Comparison of ENCODE assay signal across 10 cellular contexts in the genomic region with DNA sequence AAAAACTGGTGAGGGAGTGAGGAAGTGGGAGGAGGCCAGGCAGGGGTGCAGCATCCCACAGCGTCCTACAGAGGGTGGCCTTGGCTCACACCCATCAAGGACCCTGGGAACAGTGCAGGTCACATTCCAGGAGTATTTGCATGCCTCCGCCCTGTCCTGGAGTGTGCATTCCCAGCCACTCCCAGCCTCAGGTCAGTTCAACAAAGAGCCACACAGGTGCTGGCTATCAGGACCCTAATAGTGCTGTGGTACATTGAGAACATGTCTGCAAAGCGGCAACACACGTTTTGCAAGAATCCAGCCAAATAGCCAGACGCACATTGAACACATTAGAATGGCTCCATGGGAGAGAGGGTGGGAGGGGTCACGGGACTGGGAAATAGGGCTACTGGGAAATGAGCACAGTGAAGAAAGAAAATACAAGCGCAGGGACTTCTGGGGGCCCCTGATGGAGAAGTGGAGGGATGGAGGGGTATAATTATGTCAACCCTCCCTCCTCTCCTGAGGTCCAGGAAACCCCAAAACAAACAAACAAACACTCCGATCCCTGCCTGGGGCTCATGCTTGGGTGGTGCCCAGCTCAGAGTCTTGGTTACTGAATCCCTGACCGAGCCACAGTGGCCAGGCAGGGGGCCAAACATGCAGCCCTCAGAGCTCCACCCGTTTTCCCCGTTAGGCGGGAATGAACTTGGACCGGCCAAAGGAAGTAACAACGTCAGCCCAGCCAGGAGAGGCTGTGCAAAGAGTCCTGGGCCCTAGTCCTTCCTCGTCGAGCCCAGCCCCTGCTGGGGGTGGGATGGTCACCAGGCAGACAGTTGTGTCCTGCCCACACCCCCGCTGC. TPM values are rescaled to one million over a fixed set of nuclear protein-coding genes. Genes with fewer than 3 reads are reported as not detected.
DNase-seq lines count a peak whose midpoint lies in the region; ATAC-seq and TF ChIP-seq lines count a peak whose summit lies in the region.
"Had no signal": no experiment of that assay in that cellular context is flagged by ENCODE, and none has a peak within 500 bp of the region (broad histone marks: within the 10 kb centered on the region; RNA-seq: fewer than 3 reads in every experiment).

No MANE protein-coding gene starts in this region.

- H2BK5ac ChIP-seq in mesendoderm (ENCODE audit: low read length), result no peak overlapping the region

- no peak overlapping the region for H3K23ac ChIP-seq in mesendoderm (ENCODE audit: low read length)

- no peaks in the 10 kb centered on the region for H3K79me1 ChIP-seq in mesendoderm (ENCODE audit: low read length)

- H2BK15ac ChIP-seq in mesendoderm (replicated peaks; ENCODE audit: low read depth), result no peak overlapping the region

- no peak overlapping the region for H3K9ac ChIP-seq in SK-N-SH
- no peak overlapping the region for H3K9ac ChIP-seq in mesendoderm (ENCODE audit: low read length)

- intact Hi-C loops in vagina (cut with DNase I), result no loop called here

- no peaks in the 10 kb centered on the region for H3K36me3 ChIP-seq in SK-N-SH (replicated peaks in 1 of 2; ENCODE audit: control insufficient read depth in 1 of 2, insufficient read depth in 2 of 2, low read length in 1 of 2)
- H3K36me3 ChIP-seq in esophagus (ENCODE audit: control insufficient read depth in 2 of 2, insufficient read depth in 2 of 2, low read length in 1 of 2), result no peaks in the 10 kb centered on the region
- no peaks in the 10 kb centered on the region for H3K36me3 ChIP-seq in mesendoderm (ENCODE audit: control insufficient read depth, insufficient read depth, low read length)
- no peaks in the 10 kb centered on the region for H3K36me3 ChIP-seq in vagina

- H4K8ac ChIP-seq in mesendoderm (ENCODE audit: low read depth, low read length), result no peak overlapping the region

- no peak overlapping the region for H2AK5ac ChIP-seq in mesendoderm (ENCODE audit: low read length)

- H3K9me3 ChIP-seq in SK-N-SH, result no peaks in the 10 kb centered on the region
- no peaks in the 10 kb centered on the region for H3K9me3 ChIP-seq in esophagus (ENCODE audit: control insufficient read depth in 2 of 2, insufficient read depth in 1 of 2, low read depth in 1 of 2, low read length in 1 of 2)
- H3K9me3 ChIP-seq in vagina, result no peaks in the 10 kb centered on the region

- no peaks in the 10 kb centered on the region for H3K27me3 ChIP-seq in SK-N-SH (ENCODE audit: insufficient read depth)
- no peaks in the 10 kb centered on the region for H3K27me3 ChIP-seq in esophagus (ENCODE audit: control insufficient read depth in 1 of 2, insufficient read depth in 2 of 2, low read length in 2 of 2)
- H3K27me3 ChIP-seq in mesendoderm (ENCODE audit: insufficient read depth, low read length, poor library complexity), result no peaks in the 10 kb centered on the region
- H3K27me3 ChIP-seq in vagina, result no peaks in the 10 kb centered on the region

- peak overlapping the region in 1 of 2 experiments; percentile 93; a peak in 2 of 4 replicates for H3K27ac ChIP-seq in SK-N-SH (ENCODE audit: low read depth in 2 of 2, low read length in 1 of 2)
- peak overlapping the region; percentile 34 to 37 for H3K27ac ChIP-seq in esophagus (ENCODE audit: low read depth in 2 of 2, low read length in 1 of 2)
- no peak overlapping the region for H3K27ac ChIP-seq in mesendoderm (ENCODE audit: low read depth, low read length)
- peak overlapping the region; percentile 60 for H3K27ac ChIP-seq in vagina

- WGBS in SK-N-SH (ENCODE audit: low lambda C conversion rate), result 39% methylated on average over 9 of the region's 17 CpGs
- WGBS in esophagus, 2 donors, result 22 to 28% methylated on average over 17 of the region's 17 CpGs
- no CpG with 5 or more reads among the region's 17 CpGs for WGBS in mesendoderm (ENCODE audit: extremely low coverage, insufficient coverage, low lambda C conversion rate)

- ATAC-seq in SK-N-SH treated with all-trans-retinoic acid at 6 μM for 48 hours, result no peak; the same call in 2 of the 3 replicates

- TF ChIP-seq EP300 in SK-N-SH (IDR thresholded peaks at IDR 0.05; ENCODE audit: borderline replicate concordance in 1 of 2, low read depth in 1 of 2, low read length in 1 of 2), result peak in 1 of 2 experiments; percentile 48; a peak in 1 of 4 replicates

- peak overlapping the region; percentile 40 for H3K56ac ChIP-seq in mesendoderm (ENCODE audit: low read length)

- no peak overlapping the region for H2AFZ ChIP-seq in SK-N-SH (ENCODE audit: low read depth)

- TF ChIP-seq POLR2A in vagina (IDR thresholded peaks at IDR 0.05), result no peak

- DNase-seq in SK-N-SH (peak; percentile 39), mesendoderm (peak; percentile 84), vagina (ENCODE audit: extremely low spot score in 2 of 2) (peak in 1 of 2 donors; percentile 95), DMS153 (lab: John Stamatoyannopoulos, UW) (no peak), NCI-H2081 treated with DMSO at 0.1 percent for 48 hours (lab: John Stamatoyannopoulos, UW) (no peak)
- DNase-seq in activated naive CD4-positive, alpha-beta T cell treated with Interleukin-2 at 50 U/mL for 16 hours, result no peak
- DNase-seq: activated naive CD4-positive, alpha-beta T cell; SHP77 treated with DMSO at 0.1 percent for 48 hours had no signal

- H4K5ac ChIP-seq in mesendoderm (ENCODE audit: low read length), result no peak overlapping the region

- no peak overlapping the region for H2BK120ac ChIP-seq in mesendoderm (ENCODE audit: low read depth, low read length)

- CTCF ChIA-PET in SK-N-SH (lab: Yijun Ruan, JAX), result interaction anchor here (0.8 to 2.0 kb wide), 3 partner anchors 22 to 154 kb away, joined by 3 to 6 read pairs (median 4); no protein-coding TSS in a partner anchor

- no peaks in the 10 kb centered on the region for H3K79me2 ChIP-seq in SK-N-SH (ENCODE audit: insufficient read depth)
- H3K79me2 ChIP-seq in mesendoderm (ENCODE audit: control insufficient read depth, insufficient read depth, low read length), result no peaks in the 10 kb centered on the region

- no peak overlapping the region for H3K18ac ChIP-seq in mesendoderm (ENCODE audit: low read length)

- H3K4me2 ChIP-seq in SK-N-SH (no peak overlapping the region), mesendoderm (ENCODE audit: low read length) (no peak overlapping the region)

- H3K9me2 ChIP-seq in SK-N-SH, result no peaks in the 10 kb centered on the region

- H3F3A ChIP-seq in SK-N-SH (replicated peaks; ENCODE audit: insufficient read depth), result no peaks in the 10 kb centered on the region

- peaks cover 0 to 79% of the 10 kb centered on the region in 2 experiments; a peak in 2 of 4 replicates for H3K4me1 ChIP-seq in SK-N-SH (ENCODE audit: control insufficient read depth in 1 of 2, insufficient read depth in 2 of 2, low read depth in 1 of 2, low read length in 1 of 2)
- H3K4me1 ChIP-seq in esophagus (ENCODE audit: control insufficient read depth in 2 of 2, insufficient read depth in 2 of 2, low read length in 1 of 2), result peaks cover 2 to 23% of the 10 kb centered on the region in 2 donors
- H3K4me1 ChIP-seq in mesendoderm (ENCODE audit: control insufficient read depth, low read depth, low read length), result peaks cover 6% of the 10 kb centered on the region
- peaks cover 45% of the 10 kb centered on the region for H3K4me1 ChIP-seq in vagina

- POLR2A ChIA-PET in SK-N-SH (lab: Yijun Ruan, JAX), result no interaction called here

- no peak overlapping the region for H3K4me3 ChIP-seq in SK-N-SH (ENCODE audit: low read depth in 2 of 2, low read length in 1 of 2)
- H3K4me3 ChIP-seq in esophagus (ENCODE audit: low read depth in 1 of 2, low read length in 2 of 2), result no peak overlapping the region
- H3K4me3 ChIP-seq in mesendoderm (ENCODE audit: low read length), result no peak overlapping the region
- no peak overlapping the region for H3K4me3 ChIP-seq in vagina

- no peaks in the 10 kb centered on the region for H4K20me1 ChIP-seq in SK-N-SH (ENCODE audit: insufficient read depth)

- H3K4ac ChIP-seq in mesendoderm (ENCODE audit: low read depth, low read length), result no peak overlapping the region

- TF ChIP-seq CTCF in SK-N-SH (IDR thresholded peaks at IDR 0.05), result no peak
- no peak for TF ChIP-seq CTCF in vagina (IDR thresholded peaks at IDR 0.05)

- no peak for TF ChIP-seq RAD21 in SK-N-SH (IDR thresholded peaks at IDR 0.05; ENCODE audit: low read length)

TF ChIP-seq in SK-N-SH, 30 proteins besides CTCF, POLR2A, EP300 and RAD21 (continues in another document):
- TF ChIP-seq, protein P1, sequence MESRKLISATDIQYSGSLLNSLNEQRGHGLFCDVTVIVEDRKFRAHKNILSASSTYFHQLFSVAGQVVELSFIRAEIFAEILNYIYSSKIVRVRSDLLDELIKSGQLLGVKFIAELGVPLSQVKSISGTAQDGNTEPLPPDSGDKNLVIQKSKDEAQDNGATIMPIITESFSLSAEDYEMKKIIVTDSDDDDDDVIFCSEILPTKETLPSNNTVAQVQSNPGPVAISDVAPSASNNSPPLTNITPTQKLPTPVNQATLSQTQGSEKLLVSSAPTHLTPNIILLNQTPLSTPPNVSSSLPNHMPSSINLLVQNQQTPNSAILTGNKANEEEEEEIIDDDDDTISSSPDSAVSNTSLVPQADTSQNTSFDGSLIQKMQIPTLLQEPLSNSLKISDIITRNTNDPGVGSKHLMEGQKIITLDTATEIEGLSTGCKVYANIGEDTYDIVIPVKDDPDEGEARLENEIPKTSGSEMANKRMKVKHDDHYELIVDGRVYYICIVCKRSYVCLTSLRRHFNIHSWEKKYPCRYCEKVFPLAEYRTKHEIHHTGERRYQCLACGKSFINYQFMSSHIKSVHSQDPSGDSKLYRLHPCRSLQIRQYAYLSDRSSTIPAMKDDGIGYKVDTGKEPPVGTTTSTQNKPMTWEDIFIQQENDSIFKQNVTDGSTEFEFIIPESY (IDR thresholded peaks at IDR 0.05; ENCODE audit: borderline replicate concordance, low read depth), result no peak

TF ChIP-seq in SK-N-SH treated with all-trans-retinoic acid at 6 μM for 48 hours, 23 proteins besides CTCF, POLR2A, EP300 and RAD21:
- TF ChIP-seq ZC3H10 (CRISPR knock-in tag; IDR thresholded peaks at IDR 0.05) (no peak), CSDC2 (CRISPR knock-in tag; IDR thresholded peaks at IDR 0.05) (no peak), SNAI2 (CRISPR knock-in tag; IDR thresholded peaks at IDR 0.05) (no peak), BACH2 (CRISPR knock-in tag; IDR thresholded peaks at IDR 0.05; ENCODE audit: borderline replicate concordance) (no peak), ZFP30 (CRISPR knock-in tag; IDR thresholded peaks at IDR 0.05) (no peak), ZNF70 (CRISPR knock-in tag; IDR thresholded peaks at IDR 0.05) (no peak)

RNA-seq across cellular contexts. Expression of a gene that starts 36.4 kb away (rescaled TPM):
- polyA plus RNA-seq in SK-N-SH (2012; rRNA removed) (0.15 and 0.31 TPM in 2 replicates), esophagus (under 1 TPM; 0.24 to 0.45 TPM)
- 0.45 and 0.51 TPM in 2 replicates for polyA plus RNA-seq in SK-N-SH (2012; cell fraction: cytosol; rRNA removed)
- polyA plus RNA-seq in SK-N-SH (2012; cell fraction: nucleus; rRNA removed), result 0.10 and 0.35 TPM in 2 replicates
- 1.6 TPM for polyA plus RNA-seq in mesendoderm (2013, experiment 1 of 2)
- 1.6 TPM for polyA plus RNA-seq in mesendoderm (2013, experiment 2 of 2)
- 10.1 TPM for total RNA-seq in vagina

Comparison
In these comparisons a context has a peak if more than half of its experiments do, and no peak if none do; other contexts are left out.
1. DNase-seq: peak in SK-N-SH (single experiment) and mesendoderm (single experiment); none in activated naive CD4-positive, alpha-beta T cell treated with Interleukin-2 at 50 U/mL for 16 hours (single experiment), DMS153 (single experiment) and NCI-H2081 treated with DMSO at 0.1 percent for 48 hours (single experiment).